Comparison of ENCODE assay signal across 23 cellular contexts in genomic region chr17:55072910-55073309, GRCh38.
DNase-seq lines count a peak whose midpoint lies in the region; ATAC-seq and TF ChIP-seq lines count a peak whose summit lies in the region.
"Had no signal": no experiment of that assay in that cellular context is flagged by ENCODE, and none has a peak within 500 bp of the region (broad histone marks: within the 10 kb centered on the region; RNA-seq: fewer than 3 reads in every experiment).

No MANE protein-coding gene starts in this region.

- dilution Hi-C loops in IMR-90 (cut with HindIII; ENCODE audit: low sequenced_read_pairs, unreplicated experiment): no loop called here

- H3K27ac ChIP-seq in IMR-90 (ENCODE audit: insufficient read depth, low read length) (no peak overlapping the region), RWPE1 (no peak overlapping the region)
- H3K27ac ChIP-seq: A549, brain microvascular endothelial cell, coronary artery, testis had no signal

- no peak overlapping the region for H2BK15ac ChIP-seq in IMR-90 (ENCODE audit: low read depth, low read length)

- no peak overlapping the region for H2AK5ac ChIP-seq in IMR-90 (ENCODE audit: low read depth, low read length)

- no peak overlapping the region for H2BK120ac ChIP-seq in IMR-90 (ENCODE audit: low read depth, low read length)

- POLR2A ChIA-PET in activated CD8-positive, alpha-beta T cell treated with anti-CD3 and anti-CD28 coated beads for 36 hours (lab: Charles Lee): no interaction called here
- POLR2A ChIA-PET in activated CD8-positive, alpha-beta T cell treated with anti-CD3 and anti-CD28 coated beads, Interleukin-2, amount 10 ng/mL, durations not matched to agents 7 days and 5 days (lab: Charles Lee): interaction anchor here (0.8 kb wide), 1 partner anchor 10 kb away, joined by 3 read pairs; no protein-coding TSS in a partner anchor
- POLR2A ChIA-PET in IMR-90 (lab: Charles Lee; ENCODE audit: unreplicated experiment) (no interaction called here), RWPE1 (lab: Yijun Ruan, JAX; ENCODE audit: low non-redundant PET) (no interaction called here)

- H3K4me1 Mint-ChIP-seq in activated CD8-positive, alpha-beta T cell treated with anti-CD3 and anti-CD28 coated beads for 36 hours (ENCODE audit: low read depth): peaks cover 2% of the 10 kb centered on the region
- H3K4me1 Mint-ChIP-seq in activated CD8-positive, alpha-beta T cell treated with anti-CD3 and anti-CD28 coated beads, Interleukin-2, amount 10 ng/mL, durations not matched to agents 7 days and 5 days (ENCODE audit: low read depth): peaks cover 6% of the 10 kb centered on the region
- peaks cover 0 to 4% of the 10 kb centered on the region in 2 donors for H3K4me1 Mint-ChIP-seq in effector memory CD8-positive, alpha-beta T cell (ENCODE audit: low read depth in 2 of 2)
- H3K4me1 Mint-ChIP-seq: activated naive CD8-positive, alpha-beta T cell treated with anti-CD3 and anti-CD28 coated beads, Interleukin-2, amount 50 U/mL, for 24 hours had no signal

- no peaks in the 10 kb centered on the region for H3K4me1 ChIP-seq in IMR-90 (ENCODE audit: control insufficient read depth, insufficient read depth, low read length)
- H3K4me1 ChIP-seq: A549, testis had no signal

- H3K4me2 ChIP-seq in IMR-90 (ENCODE audit: low read depth, low read length): no peak overlapping the region
- H3K4me2 ChIP-seq: A549, GM23338 had no signal

- no peak for TF ChIP-seq RAD21 in IMR-90 (IDR thresholded peaks at IDR 0.05; ENCODE audit: low read length)

- peaks cover 1% of the 10 kb centered on the region for H3K36me3 Mint-ChIP-seq in activated CD8-positive, alpha-beta T cell treated with anti-CD3 and anti-CD28 coated beads for 36 hours (ENCODE audit: low read depth)
- peaks cover 1% of the 10 kb centered on the region for H3K36me3 Mint-ChIP-seq in activated CD8-positive, alpha-beta T cell treated with anti-CD3 and anti-CD28 coated beads, Interleukin-2, amount 10 ng/mL, durations not matched to agents 7 days and 5 days (ENCODE audit: low read depth)
- H3K36me3 Mint-ChIP-seq in effector memory CD8-positive, alpha-beta T cell (ENCODE audit: insufficient read depth): no peaks in the 10 kb centered on the region
- H3K36me3 Mint-ChIP-seq: natural killer cell treated with Interleukin-12 subunit alpha and Interleukin-12 subunit beta and Interleukin-15 and Interleukin-18, amount 100 ng/mL, for 72 hours had no signal

- peak; percentile 27 for ATAC-seq in activated CD8-positive, alpha-beta T cell treated with anti-CD3 and anti-CD28 coated beads for 36 hours
- ATAC-seq in activated CD8-positive, alpha-beta T cell treated with anti-CD3 and anti-CD28 coated beads, Interleukin-2, amount 10 ng/mL, durations not matched to agents 7 days and 5 days: no peak
- no peak for ATAC-seq in IMR-90 (ENCODE audit: low read depth)
- ATAC-seq in effector memory CD8-positive, alpha-beta T cell (replicated peaks): peak; percentile 95
- ATAC-seq in GM21515 (IDR thresholded peaks at IDR 0.05; ENCODE audit: unreplicated experiment): no peak
- ATAC-seq: A549; activated naive CD8-positive, alpha-beta T cell treated with anti-CD3 and anti-CD28 coated beads, Interleukin-2, amount 50 U/mL, for 24 hours; GM23338; natural killer cell treated with Interleukin-12 subunit alpha and Interleukin-12 subunit beta and Interleukin-15 and Interleukin-18, amount 100 ng/mL, for 72 hours had no signal

- H3K9ac ChIP-seq in IMR-90 (ENCODE audit: low read depth, low read length): no peak overlapping the region

- H3K4me3 Mint-ChIP-seq in activated CD8-positive, alpha-beta T cell treated with anti-CD3 and anti-CD28 coated beads for 36 hours: no peak overlapping the region
- H3K4me3 Mint-ChIP-seq in activated CD8-positive, alpha-beta T cell treated with anti-CD3 and anti-CD28 coated beads, Interleukin-2, amount 10 ng/mL, durations not matched to agents 7 days and 5 days: no peak overlapping the region
- peak overlapping the region in 1 of 2 donors; percentile 13 for H3K4me3 Mint-ChIP-seq in effector memory CD8-positive, alpha-beta T cell
- H3K4me3 Mint-ChIP-seq: activated naive CD8-positive, alpha-beta T cell treated with anti-CD3 and anti-CD28 coated beads, Interleukin-2, amount 50 U/mL, for 24 hours; GM23338; natural killer cell treated with Interleukin-12 subunit alpha and Interleukin-12 subunit beta and Interleukin-15 and Interleukin-18, amount 100 ng/mL, for 72 hours had no signal

- H3K27me3 ChIP-seq in IMR-90 (ENCODE audit: control insufficient read depth, insufficient read depth, low read length): no peaks in the 10 kb centered on the region
- H3K27me3 ChIP-seq: brain microvascular endothelial cell, testis had no signal

- no TSS peak for BruUV-seq in IMR-90 (replicated peaks; lab: Mats Ljungman, UMichigan)

- H3K36me3 ChIP-seq in IMR-90 (ENCODE audit: control insufficient read depth, insufficient read depth, low read length): no peaks in the 10 kb centered on the region
- H3K36me3 ChIP-seq: brain microvascular endothelial cell had no signal

- no CpG with 5 or more reads among the region's 4 CpGs for WGBS in IMR-90 (ENCODE audit: extremely low coverage in 2 of 2, insufficient read length in 1 of 2), 2 experiments

- intact Hi-C loops in activated CD8-positive, alpha-beta T cell treated with anti-CD3 and anti-CD28 coated beads for 36 hours (cut with micrococcal nuclease): no loop called here
- intact Hi-C loops in IMR-90 (cut with micrococcal nuclease): no loop called here

- in situ Hi-C loops in IMR-90 (cut with MboI; ENCODE audit: low sequenced_read_pairs): no loop called here

- H4K5ac ChIP-seq in IMR-90 (ENCODE audit: low read depth, low read length): no peak overlapping the region

- H2AK9ac ChIP-seq in IMR-90 (replicated peaks; ENCODE audit: low read depth, low read length, poor library complexity): no peak overlapping the region

- no peak overlapping the region for H3K27ac Mint-ChIP-seq in activated CD8-positive, alpha-beta T cell treated with anti-CD3 and anti-CD28 coated beads for 36 hours
- no peak overlapping the region for H3K27ac Mint-ChIP-seq in activated CD8-positive, alpha-beta T cell treated with anti-CD3 and anti-CD28 coated beads, Interleukin-2, amount 10 ng/mL, durations not matched to agents 7 days and 5 days
- peak overlapping the region; percentile 45 to 75 for H3K27ac Mint-ChIP-seq in effector memory CD8-positive, alpha-beta T cell
- H3K27ac Mint-ChIP-seq: activated naive CD8-positive, alpha-beta T cell treated with anti-CD3 and anti-CD28 coated beads, Interleukin-2, amount 50 U/mL, for 24 hours; GM23338; natural killer cell treated with Interleukin-12 subunit alpha and Interleukin-12 subunit beta and Interleukin-15 and Interleukin-18, amount 100 ng/mL, for 72 hours had no signal

- CTCF ChIA-PET in activated CD8-positive, alpha-beta T cell treated with anti-CD3 and anti-CD28 coated beads for 36 hours (lab: Charles Lee): no interaction called here
- CTCF ChIA-PET in activated CD8-positive, alpha-beta T cell treated with anti-CD3 and anti-CD28 coated beads, Interleukin-2, amount 10 ng/mL, durations not matched to agents 7 days and 5 days (lab: Charles Lee): interaction anchor here (1.1 kb wide), 1 partner anchor 18 kb away, joined by 3 read pairs; no protein-coding TSS in a partner anchor
- CTCF ChIA-PET in IMR-90 (lab: Yijun Ruan, JAX) (no interaction called here), RWPE1 (lab: Yijun Ruan, JAX) (no interaction called here)

- no peaks in the 10 kb centered on the region for H3K27me3 Mint-ChIP-seq in activated CD8-positive, alpha-beta T cell treated with anti-CD3 and anti-CD28 coated beads for 36 hours
- H3K27me3 Mint-ChIP-seq in activated CD8-positive, alpha-beta T cell treated with anti-CD3 and anti-CD28 coated beads, Interleukin-2, amount 10 ng/mL, durations not matched to agents 7 days and 5 days (ENCODE audit: low read depth): no peaks in the 10 kb centered on the region
- H3K27me3 Mint-ChIP-seq in effector memory CD8-positive, alpha-beta T cell: no peaks in the 10 kb centered on the region
- H3K27me3 Mint-ChIP-seq: activated naive CD8-positive, alpha-beta T cell treated with anti-CD3 and anti-CD28 coated beads, Interleukin-2, amount 50 U/mL, for 24 hours; natural killer cell treated with Interleukin-12 subunit alpha and Interleukin-12 subunit beta and Interleukin-15 and Interleukin-18, amount 100 ng/mL, for 72 hours had no signal

- no peak overlapping the region for H3K14ac ChIP-seq in IMR-90 (replicated peaks; ENCODE audit: low read depth, low read length)

- H4K20me1 ChIP-seq in IMR-90 (ENCODE audit: insufficient read depth, low read length): no peaks in the 10 kb centered on the region

- H3K9me3 ChIP-seq in IMR-90 (ENCODE audit: control insufficient read depth, insufficient read depth, low read length): no peaks in the 10 kb centered on the region
- H3K9me3 ChIP-seq: A549, testis had no signal

- H3K9me3 Mint-ChIP-seq in activated CD8-positive, alpha-beta T cell treated with anti-CD3 and anti-CD28 coated beads for 36 hours: no peaks in the 10 kb centered on the region
- no peaks in the 10 kb centered on the region for H3K9me3 Mint-ChIP-seq in activated CD8-positive, alpha-beta T cell treated with anti-CD3 and anti-CD28 coated beads, Interleukin-2, amount 10 ng/mL, durations not matched to agents 7 days and 5 days (ENCODE audit: insufficient read depth)
- H3K9me3 Mint-ChIP-seq in effector memory CD8-positive, alpha-beta T cell: no peaks in the 10 kb centered on the region
- H3K9me3 Mint-ChIP-seq: activated naive CD8-positive, alpha-beta T cell treated with anti-CD3 and anti-CD28 coated beads, Interleukin-2, amount 50 U/mL, for 24 hours; GM23338; natural killer cell treated with Interleukin-12 subunit alpha and Interleukin-12 subunit beta and Interleukin-15 and Interleukin-18, amount 100 ng/mL, for 72 hours had no signal

- no peak overlapping the region for H4K8ac ChIP-seq in IMR-90 (ENCODE audit: low read depth in 2 of 2, low read length in 2 of 2)

- H2AFZ ChIP-seq in IMR-90 (replicated peaks; ENCODE audit: low read length, poor library complexity): no peak overlapping the region
- H2AFZ ChIP-seq: GM23338 had no signal

- H2BK20ac ChIP-seq in IMR-90 (ENCODE audit: low read depth, low read length): no peak overlapping the region

- H4K91ac ChIP-seq in IMR-90 (ENCODE audit: insufficient read depth, low read depth, low read length): no peak overlapping the region

- TF ChIP-seq CTCF in activated CD8-positive, alpha-beta T cell treated with anti-CD3 and anti-CD28 coated beads for 36 hours (IDR thresholded peaks at IDR 0.05): no peak
- TF ChIP-seq CTCF in IMR-90 (conservative IDR thresholded peaks at IDR 0.05; ENCODE audit: low read depth, low read length) (no peak), RWPE1 (conservative IDR thresholded peaks at IDR 0.05; ENCODE audit: low read depth) (no peak)

- no peaks in the 10 kb centered on the region for H3K79me1 ChIP-seq in IMR-90 (ENCODE audit: low read depth in 1 of 2, low read length in 2 of 2)

- H3K9me1 ChIP-seq in IMR-90 (ENCODE audit: insufficient read depth, low read length): no peaks in the 10 kb centered on the region

- no peak for DNase-seq in activated CD8-positive, alpha-beta T cell treated with anti-CD3 and anti-CD28 coated beads for 36 hours
- DNase-seq in activated CD8-positive, alpha-beta T cell treated with anti-CD3 and anti-CD28 coated beads, Interleukin-2, amount 10 ng/mL, durations not matched to agents 7 days and 5 days: no peak
- peak; percentile 13 for DNase-seq in IMR-90
- DNase-seq in effector memory CD8-positive, alpha-beta T cell: peak in 1 of 3 experiments; percentile 3
- DNase-seq in pons (ENCODE audit: low spot score): peak; percentile 12
- no peak for DNase-seq in germinal center (ENCODE audit: low spot score)
- DNase-seq in RWPE1 (ENCODE audit: low spot score): no peak
- DNase-seq: activated effector memory CD4-positive, alpha-beta T cell treated with Interleukin-2 at 50 U/mL for 16 hours; activated naive CD8-positive, alpha-beta T cell treated with anti-CD3 and anti-CD28 coated beads, Interleukin-2, amount 50 U/mL, for 24 hours; brain microvascular endothelial cell; DMS 273 treated with DMSO at 0.1 percent for 48 hours; foreskin fibroblast; Karpas-422; NCI-H1092; NCI-H2081; NCI-H510A; posterior cingulate gyrus; testis had no signal

- H2BK5ac ChIP-seq in IMR-90 (ENCODE audit: low read depth, low read length, poor library complexity, severe bottlenecking): no peak overlapping the region

- H3K4me3 ChIP-seq in IMR-90 (ENCODE audit: insufficient read depth, low read depth, low read length): no peak overlapping the region
- H3K4me3 ChIP-seq: A549, coronary artery, GM23338, testis had no signal

- H3K18ac ChIP-seq in IMR-90 (ENCODE audit: low read depth, low read length): no peak overlapping the region

- H3K23ac ChIP-seq in IMR-90 (ENCODE audit: low read depth, low read length): no peak overlapping the region

- no peak for TF ChIP-seq POLR2A in IMR-90 (IDR thresholded peaks at IDR 0.05; ENCODE audit: low read depth, low read length)

- no peak overlapping the region for H3K4ac ChIP-seq in IMR-90 (ENCODE audit: low read depth, low read length)

- no peak overlapping the region for H3K56ac ChIP-seq in IMR-90 (ENCODE audit: extremely low read depth, insufficient read depth, low read length)

Comparison
In these comparisons a context has a peak if more than half of its experiments do, and no peak if none do; other contexts are left out.
1. ATAC-seq: peak in activated CD8-positive, alpha-beta T cell treated with anti-CD3 and anti-CD28 coated beads for 36 hours (single experiment) and effector memory CD8-positive, alpha-beta T cell (single experiment); none in activated CD8-positive, alpha-beta T cell treated with anti-CD3 and anti-CD28 coated beads, Interleukin-2, amount 10 ng/mL, durations not matched to agents 7 days and 5 days (single experiment), IMR-90 (single experiment) and GM21515 (single experiment).
2. DNase-seq: peak in IMR-90 (single experiment) and pons (single experiment); none in activated CD8-positive, alpha-beta T cell treated with anti-CD3 and anti-CD28 coated beads for 36 hours (single experiment), activated CD8-positive, alpha-beta T cell treated with anti-CD3 and anti-CD28 coated beads, Interleukin-2, amount 10 ng/mL, durations not matched to agents 7 days and 5 days (single experiment), germinal center (single experiment) and RWPE1 (single experiment).
3. H3K27ac Mint-ChIP-seq: peak in effector memory CD8-positive, alpha-beta T cell (2 of 2); none in activated CD8-positive, alpha-beta T cell treated with anti-CD3 and anti-CD28 coated beads for 36 hours (single experiment) and activated CD8-positive, alpha-beta T cell treated with anti-CD3 and anti-CD28 coated beads, Interleukin-2, amount 10 ng/mL, durations not matched to agents 7 days and 5 days (single experiment).